Comparison of ENCODE assay signal across 11 cellular contexts in the genomic region with DNA sequence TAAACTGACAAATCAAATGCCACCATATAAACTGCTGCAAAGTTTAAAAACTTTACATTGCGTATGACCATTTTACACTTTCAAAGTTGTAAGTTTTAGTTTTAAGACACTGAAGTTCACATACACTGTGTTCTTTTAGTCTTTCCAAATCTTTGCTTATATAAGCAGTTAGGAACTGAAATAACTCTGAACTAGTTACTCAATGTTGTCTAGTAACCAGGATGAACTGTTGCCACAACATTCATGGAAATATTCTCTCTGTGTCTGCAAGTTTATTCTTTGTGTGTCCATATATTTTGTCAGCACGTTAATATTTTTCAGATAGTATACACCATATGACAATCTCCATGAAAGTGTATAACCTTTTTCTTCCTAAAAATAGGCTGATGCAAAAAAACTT.
DNase-seq lines count a peak whose midpoint lies in the region; ATAC-seq, FAIRE-seq and TF ChIP-seq lines count a peak whose summit lies in the region.
"Had no signal": no experiment of that assay in that cellular context is flagged by ENCODE, and none has a peak within 500 bp of the region (broad histone marks: within the 10 kb centered on the region; RNA-seq: fewer than 3 reads in every experiment).

No MANE protein-coding gene starts in this region.

- H2AFZ ChIP-seq in GM23248 (peak overlapping the region; percentile 68; the same call in 1 of the 2 replicates), mammary epithelial cell (ENCODE audit: low read depth, low read length) (peak overlapping the region; percentile 33), smooth muscle cell (ENCODE audit: low read depth) (no peak overlapping the region)

- H3K79me2 ChIP-seq in GM23248 (ENCODE audit: insufficient read depth) (no peaks in the 10 kb centered on the region), mammary epithelial cell (ENCODE audit: insufficient read depth, low read length) (no peaks in the 10 kb centered on the region), smooth muscle cell (ENCODE audit: low read depth) (no peaks in the 10 kb centered on the region)

- intact Hi-C loops in mammary epithelial cell (cut with micrococcal nuclease) (no loop called here), kidney (cut with DNase I) (loop anchor here (5.0 kb wide), 1 partner anchor 396 kb away; no protein-coding TSS in a partner anchor), head of caudate nucleus (cut with DNase I) (no loop called here)

- no peaks in the 10 kb centered on the region for H3K27me3 ChIP-seq in GM23248 (replicated peaks; ENCODE audit: insufficient read depth)
- no peaks in the 10 kb centered on the region for H3K27me3 ChIP-seq in mammary epithelial cell (ENCODE audit: insufficient read depth, low read length)
- no peaks in the 10 kb centered on the region for H3K27me3 ChIP-seq in smooth muscle cell (ENCODE audit: low read depth)

- peaks cover 59% of the 10 kb centered on the region for H3K4me1 ChIP-seq in GM23248 (ENCODE audit: insufficient read depth)
- peaks cover 30% of the 10 kb centered on the region for H3K4me1 ChIP-seq in mammary epithelial cell (ENCODE audit: insufficient read depth, low read length)
- peaks cover 16 to 25% of the 10 kb centered on the region in 2 donors for H3K4me1 ChIP-seq in kidney (ENCODE audit: control insufficient read depth in 1 of 2, insufficient read depth in 1 of 2, low read depth in 1 of 2, low read length in 2 of 2)
- H3K4me1 ChIP-seq in smooth muscle cell (ENCODE audit: low read depth) = peaks cover 54% of the 10 kb centered on the region

- 23 to 29% methylated on average over 2 of the region's 2 CpGs for WGBS in GM23248 (ENCODE audit: low coverage in 1 of 2, low lambda C conversion rate in 2 of 2, missing lambda C conversion rate in 2 of 2), 2 experiments
- WGBS in mammary epithelial cell (ENCODE audit: low coverage, missing lambda C conversion rate) = 50% methylated on average over 2 of the region's 2 CpGs
- WGBS in smooth muscle cell (ENCODE audit: low lambda C conversion rate) = 36% methylated on average over 2 of the region's 2 CpGs

- CTCF ChIA-PET in mammary epithelial cell (lab: Charles Lee; ENCODE audit: low non-redundant PET) = no interaction called here
- CTCF ChIA-PET in activated CD8-positive, alpha-beta T cell treated with anti-CD3 and anti-CD28 coated beads, Interleukin-2, amount 10 ng/mL, durations not matched to agents 7 days and 5 days (lab: Charles Lee) = no interaction called here

- no peaks in the 10 kb centered on the region for H4K20me1 ChIP-seq in GM23248 (ENCODE audit: insufficient read depth)
- no peaks in the 10 kb centered on the region for H4K20me1 ChIP-seq in mammary epithelial cell (ENCODE audit: insufficient read depth, low read length)
- no peaks in the 10 kb centered on the region for H4K20me1 ChIP-seq in smooth muscle cell (ENCODE audit: low read depth)

- no peaks in the 10 kb centered on the region for H3K9me2 ChIP-seq in GM23248 (ENCODE audit: insufficient read depth)

- peaks cover 45% of the 10 kb centered on the region for H3K4me1 Mint-ChIP-seq in activated CD8-positive, alpha-beta T cell treated with anti-CD3 and anti-CD28 coated beads, Interleukin-2, amount 10 ng/mL, durations not matched to agents 7 days and 5 days (ENCODE audit: low read depth)

- FAIRE-seq in kidney (lab: Jason Lieb, UNC) = peak; percentile 79

- peak overlapping the region; percentile 70 for H3K4me2 ChIP-seq in GM23248 (ENCODE audit: unreplicated experiment)
- peak overlapping the region; percentile 22 for H3K4me2 ChIP-seq in mammary epithelial cell (ENCODE audit: insufficient read depth, low read depth, low read length)
- peak overlapping the region; percentile 75 for H3K4me2 ChIP-seq in smooth muscle cell

- no TSS peak for BruUV-seq in mammary epithelial cell (replicated peaks; lab: Mats Ljungman, UMichigan)

- H3K9ac ChIP-seq in GM23248 (peak overlapping the region; percentile 86), mammary epithelial cell (ENCODE audit: insufficient read depth, low read length) (peak overlapping the region; percentile 38), kidney (ENCODE audit: low read length in 2 of 2) (peak overlapping the region in 1 of 2 donors; percentile 4), smooth muscle cell (ENCODE audit: low read depth) (peak overlapping the region; percentile 94)

- H3K4me3 Mint-ChIP-seq in activated CD8-positive, alpha-beta T cell treated with anti-CD3 and anti-CD28 coated beads, Interleukin-2, amount 10 ng/mL, durations not matched to agents 7 days and 5 days = no peak overlapping the region
- H3K4me3 Mint-ChIP-seq: activated naive CD8-positive, alpha-beta T cell treated with anti-CD3 and anti-CD28 coated beads, Interleukin-2, amount 50 U/mL, for 24 hours; immature natural killer cell had no signal

- in situ Hi-C loops in GM23248 (cut with MboI) = loop anchor here (10.0 kb wide), 1 partner anchor 409 kb away; no protein-coding TSS in a partner anchor
- in situ Hi-C loops in mammary epithelial cell (cut with MboI; ENCODE audit: low sequenced_read_pairs in 2 of 2) = loop anchor here (10.0 kb wide), 3 partner anchors 99 to 429 kb away; a partner anchor contains a TSS

- TF ChIP-seq CTCF in mammary epithelial cell (conservative IDR thresholded peaks at IDR 0.05 in 1 of 2, IDR thresholded peaks at IDR 0.05 in 1 of 2; ENCODE audit: extremely low read depth in 1 of 2, insufficient read depth in 1 of 2, low read depth in 1 of 2, low read length in 2 of 2) (no peak), kidney (IDR thresholded peaks at IDR 0.05; ENCODE audit: borderline replicate concordance, extremely low read depth, insufficient read depth) (no peak), smooth muscle cell (IDR thresholded peaks at IDR 0.05; ENCODE audit: borderline replicate concordance, insufficient read depth, poor library complexity, severe bottlenecking) (no peak)

- H3K36me3 Mint-ChIP-seq in activated CD8-positive, alpha-beta T cell treated with anti-CD3 and anti-CD28 coated beads, Interleukin-2, amount 10 ng/mL, durations not matched to agents 7 days and 5 days (ENCODE audit: low read depth) = peaks cover 45% of the 10 kb centered on the region

- POLR2A ChIA-PET in activated CD8-positive, alpha-beta T cell treated with anti-CD3 and anti-CD28 coated beads, Interleukin-2, amount 10 ng/mL, durations not matched to agents 7 days and 5 days (lab: Charles Lee) = no interaction called here

- H3K9me3 ChIP-seq in GM23248 (ENCODE audit: low read depth) = no peaks in the 10 kb centered on the region
- H3K9me3 ChIP-seq in mammary epithelial cell (replicated peaks; ENCODE audit: insufficient read depth, low read length) = no peaks in the 10 kb centered on the region
- H3K9me3 ChIP-seq in kidney (ENCODE audit: control insufficient read depth in 1 of 2, low read length in 2 of 2) = no peaks in the 10 kb centered on the region
- H3K9me3 ChIP-seq in smooth muscle cell (replicated peaks; ENCODE audit: low read depth) = no peaks in the 10 kb centered on the region

- H3K27ac ChIP-seq in GM23248 (peak overlapping the region; percentile 96), mammary epithelial cell (ENCODE audit: insufficient read depth, low read depth, low read length) (peak overlapping the region; percentile 85), kidney (ENCODE audit: low read depth in 2 of 2, low read length in 2 of 2) (peak overlapping the region; percentile 30 to 48), smooth muscle cell (ENCODE audit: low read depth) (peak overlapping the region; percentile 99)

- H3K27me3 Mint-ChIP-seq in activated CD8-positive, alpha-beta T cell treated with anti-CD3 and anti-CD28 coated beads, Interleukin-2, amount 10 ng/mL, durations not matched to agents 7 days and 5 days (ENCODE audit: low read depth) = no peaks in the 10 kb centered on the region
- H3K27me3 Mint-ChIP-seq: activated naive CD8-positive, alpha-beta T cell treated with anti-CD3 and anti-CD28 coated beads, Interleukin-2, amount 50 U/mL, for 24 hours had no signal

- DNase-seq in GM23248 (peak; percentile 86), mammary epithelial cell (peak; percentile 51), kidney (no peak), smooth muscle cell (lab: John Stamatoyannopoulos, UW; ENCODE audit: unreplicated experiment) (no peak), NCI-H1092 treated with DMSO at 0.1 percent for 48 hours (lab: John Stamatoyannopoulos, UW) (no peak), head of caudate nucleus (no peak), SKM-1 (lab: John Stamatoyannopoulos, UW; ENCODE audit: unreplicated experiment) (no peak)
- no peak for DNase-seq in activated CD8-positive, alpha-beta T cell treated with anti-CD3 and anti-CD28 coated beads, Interleukin-2, amount 10 ng/mL, durations not matched to agents 7 days and 5 days
- DNase-seq: activated naive CD8-positive, alpha-beta T cell treated with anti-CD3 and anti-CD28 coated beads, Interleukin-2, amount 50 U/mL, for 24 hours; immature natural killer cell; NCI-H510A treated with DMSO at 0.1 percent for 48 hours had no signal

- no peak for ATAC-seq in activated CD8-positive, alpha-beta T cell treated with anti-CD3 and anti-CD28 coated beads, Interleukin-2, amount 10 ng/mL, durations not matched to agents 7 days and 5 days
- ATAC-seq: activated naive CD8-positive, alpha-beta T cell treated with anti-CD3 and anti-CD28 coated beads, Interleukin-2, amount 50 U/mL, for 24 hours had no signal

- peaks cover 45% of the 10 kb centered on the region for H3F3A ChIP-seq in GM23248 (ENCODE audit: insufficient read depth)
- peaks cover 38% of the 10 kb centered on the region for H3F3A ChIP-seq in smooth muscle cell (ENCODE audit: low read depth)

- no peak overlapping the region for H3K27ac Mint-ChIP-seq in activated CD8-positive, alpha-beta T cell treated with anti-CD3 and anti-CD28 coated beads, Interleukin-2, amount 10 ng/mL, durations not matched to agents 7 days and 5 days
- H3K27ac Mint-ChIP-seq: activated naive CD8-positive, alpha-beta T cell treated with anti-CD3 and anti-CD28 coated beads, Interleukin-2, amount 50 U/mL, for 24 hours had no signal

- dilution Hi-C loops in mammary epithelial cell (cut with HindIII; ENCODE audit: low sequenced_read_pairs) = no loop called here

- H3K4me3 ChIP-seq in GM23248 (peak overlapping the region; percentile 19), mammary epithelial cell (replicated peaks in 1 of 3; ENCODE audit: insufficient read depth in 1 of 3, low read depth in 2 of 3, low read length in 3 of 3) (no peak overlapping the region), kidney (ENCODE audit: low read length in 2 of 2) (no peak overlapping the region), smooth muscle cell (peak overlapping the region; percentile 3)

- H3K36me3 ChIP-seq in GM23248 (ENCODE audit: low read depth) (no peaks in the 10 kb centered on the region), mammary epithelial cell (ENCODE audit: insufficient read depth, low read length) (no peaks in the 10 kb centered on the region), kidney (ENCODE audit: control insufficient read depth in 1 of 2, insufficient read depth in 2 of 2, low read length in 2 of 2) (no peaks in the 10 kb centered on the region), smooth muscle cell (ENCODE audit: low read depth) (no peaks in the 10 kb centered on the region)

- H3K9me3 Mint-ChIP-seq in activated CD8-positive, alpha-beta T cell treated with anti-CD3 and anti-CD28 coated beads, Interleukin-2, amount 10 ng/mL, durations not matched to agents 7 days and 5 days (ENCODE audit: insufficient read depth) = no peaks in the 10 kb centered on the region
- H3K9me3 Mint-ChIP-seq: activated naive CD8-positive, alpha-beta T cell treated with anti-CD3 and anti-CD28 coated beads, Interleukin-2, amount 50 U/mL, for 24 hours; immature natural killer cell had no signal

Comparison
In these comparisons a context has a peak if more than half of its experiments do, and no peak if none do; other contexts are left out.
1. DNase-seq: peak in GM23248 (single experiment) and mammary epithelial cell (single experiment); none in kidney (single experiment), smooth muscle cell (single experiment), activated CD8-positive, alpha-beta T cell treated with anti-CD3 and anti-CD28 coated beads, Interleukin-2, amount 10 ng/mL, durations not matched to agents 7 days and 5 days (single experiment), NCI-H1092 treated with DMSO at 0.1 percent for 48 hours (single experiment), head of caudate nucleus (0 of 42) and SKM-1 (single experiment).
2. H3K27ac ChIP-seq: peak in every context shown above with its lines; median percentile 99 in smooth muscle cell; 96 in GM23248; 85 in mammary epithelial cell; 39 in kidney.
3. H3K4me2 ChIP-seq: peak in every context shown above with its lines; median percentile 75 in smooth muscle cell; 70 in GM23248; 22 in mammary epithelial cell.
4. H3K4me3 ChIP-seq: peak in GM23248 (single experiment) and smooth muscle cell (single experiment); none in mammary epithelial cell (0 of 3) and kidney (0 of 2).